Comparison of ENCODE assay signal across 15 cellular contexts in the genomic region with DNA sequence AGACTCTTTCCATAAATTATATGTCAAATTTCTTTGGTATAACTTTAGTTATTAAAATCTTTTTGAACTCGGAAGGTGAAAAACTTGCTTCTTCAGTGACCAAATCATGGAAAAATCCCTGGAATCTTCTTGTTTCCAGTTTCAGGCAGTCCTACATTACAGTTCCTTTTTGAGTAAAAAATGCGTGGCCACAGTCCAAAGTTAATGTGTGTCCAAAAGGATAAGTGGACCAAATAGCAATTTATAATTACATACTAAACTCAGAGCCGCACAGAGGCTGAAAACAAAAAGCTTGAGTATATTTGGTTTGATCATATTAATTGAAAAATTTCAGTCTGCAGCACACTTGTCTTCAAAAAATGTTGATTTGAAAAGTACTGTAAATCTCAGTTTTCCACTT. TPM values are rescaled to one million over a fixed set of nuclear protein-coding genes. Genes with fewer than 3 reads are reported as not detected.
A peak's percentile ranks its signal among the peaks of the same experiment; 100 is the strongest.
DNase-seq lines count a peak whose midpoint lies in the region; TF ChIP-seq lines count a peak whose summit lies in the region.
"Had no signal": no experiment of that assay in that cellular context is flagged by ENCODE, and none has a peak within 500 bp of the region (broad histone marks: within the 10 kb centered on the region; RNA-seq: fewer than 3 reads in every experiment).

No MANE protein-coding gene starts in this region.

- H3K27me3 ChIP-seq in subcutaneous abdominal adipose tissue (ENCODE audit: control insufficient read depth in 5 of 5, insufficient read depth in 4 of 5, low read length in 5 of 5) (no peaks in the 10 kb centered on the region), adrenal gland (no peaks in the 10 kb centered on the region), dorsolateral prefrontal cortex (no peaks in the 10 kb centered on the region)

- H3K4me1 Mint-ChIP-seq in HFFc6 (ENCODE audit: low read depth): peaks cover 26% of the 10 kb centered on the region
- H3K4me1 Mint-ChIP-seq in chondrocyte (ENCODE audit: low read depth): peaks cover 52% of the 10 kb centered on the region
- peaks cover 3% of the 10 kb centered on the region for H3K4me1 Mint-ChIP-seq in activated T-cell treated with anti-CD3 and anti-CD28 coated beads, Interleukin-2, amount 50 U/mL, for 24 hours (ENCODE audit: low read depth)
- H3K4me1 Mint-ChIP-seq: activated CD4-positive, alpha-beta T cell treated with anti-CD3 and anti-CD28 coated beads, Interleukin-2, amount 10 ng/mL, durations not matched to agents 24 days and 14 days; IgD-negative memory B cell had no signal

- TF ChIP-seq POLR2A in adrenal gland (IDR thresholded peaks at IDR 0.05): no peak

- H3K9me3 ChIP-seq in subcutaneous abdominal adipose tissue (ENCODE audit: control insufficient read depth in 5 of 5, low read length in 5 of 5): no peaks in the 10 kb centered on the region
- H3K9me3 ChIP-seq in adrenal gland (replicated peaks in 1 of 3): no peaks in the 10 kb centered on the region

- intact Hi-C loops in adrenal gland (cut with DNase I) (no loop called here), dorsolateral prefrontal cortex (cut with DNase I) (no loop called here)

- WGBS in adrenal gland, 4 donors: 62 to 75% (median 65%) methylated on average over 3 of the region's 3 CpGs

- H3K4me3 ChIP-seq in subcutaneous abdominal adipose tissue (ENCODE audit: low read depth in 1 of 5, low read length in 5 of 5) (no peak overlapping the region), adrenal gland (no peak overlapping the region), dorsolateral prefrontal cortex (no peak overlapping the region)

- H3K9me3 Mint-ChIP-seq in HFFc6 (no peaks in the 10 kb centered on the region), chondrocyte (ENCODE audit: low read depth) (no peaks in the 10 kb centered on the region)
- H3K9me3 Mint-ChIP-seq in activated T-cell treated with anti-CD3 and anti-CD28 coated beads, Interleukin-2, amount 50 U/mL, for 24 hours: no peaks in the 10 kb centered on the region
- H3K9me3 Mint-ChIP-seq: activated CD4-positive, alpha-beta T cell treated with anti-CD3 and anti-CD28 coated beads, Interleukin-2, amount 10 ng/mL, durations not matched to agents 24 days and 14 days; activated T-helper 1 cell treated with anti-CD3 and anti-CD28 coated beads, Interleukin-12 subunit alpha, Interleukin-12 subunit beta, Interleukin-2, Interleukin-4 antibody, amounts not matched to agents 30 ng/mL and 10 ng/mL and 1 ng/mL, durations not matched to agents 14 hours and 24 hours and 36 hours; IgD-negative memory B cell; stimulated activated naive CD8-positive, alpha-beta T cell treated with anti-CD3 and anti-CD28 coated beads, Interleukin-15, Interleukin-2, amounts not matched to agents 100 ng/mL and 50 ng/mL, for 24 hours had no signal

- no peak overlapping the region for H3K9ac ChIP-seq in subcutaneous abdominal adipose tissue (ENCODE audit: low read length in 5 of 5)

- H3K36me3 Mint-ChIP-seq in HFFc6 (ENCODE audit: low read depth) (no peaks in the 10 kb centered on the region), chondrocyte (ENCODE audit: low read depth) (peaks cover 3% of the 10 kb centered on the region)
- no peaks in the 10 kb centered on the region for H3K36me3 Mint-ChIP-seq in activated T-cell treated with anti-CD3 and anti-CD28 coated beads, Interleukin-2, amount 50 U/mL, for 24 hours (ENCODE audit: low read depth)
- H3K36me3 Mint-ChIP-seq: IgD-negative memory B cell had no signal

- DNase-seq in HFFc6 (peak; percentile 66), chondrocyte (ENCODE audit: low spot score) (no peak), kidney tubule cell (ENCODE audit: low spot score) (peak; percentile 83), adrenal gland (no peak), dorsolateral prefrontal cortex (no peak)
- no peak for DNase-seq in activated CD8-positive, alpha-beta memory T cell treated with anti-CD3 and anti-CD28 coated beads for 24 hours
- no peak for DNase-seq in activated T-cell treated with anti-CD3 and anti-CD28 coated beads, Interleukin-2, amount 50 U/mL, for 24 hours
- DNase-seq: activated CD4-positive, alpha-beta T cell treated with anti-CD3 and anti-CD28 coated beads, Interleukin-2, amount 10 ng/mL, durations not matched to agents 24 days and 14 days; Calu3; NCI-H510A treated with DMSO at 0.1 percent for 48 hours; retina had no signal

- peaks cover 0 to 11% (median 4%) of the 10 kb centered on the region in 5 donors for H3K36me3 ChIP-seq in subcutaneous abdominal adipose tissue (ENCODE audit: control insufficient read depth in 5 of 5, insufficient read depth in 5 of 5, low read length in 5 of 5)
- H3K36me3 ChIP-seq in adrenal gland (replicated peaks in 1 of 2): no peaks in the 10 kb centered on the region

- TF ChIP-seq CTCF in HFFc6 (IDR thresholded peaks at IDR 0.05) (no peak), chondrocyte (IDR thresholded peaks at IDR 0.05) (no peak), adrenal gland (IDR thresholded peaks at IDR 0.05) (no peak), dorsolateral prefrontal cortex (IDR thresholded peaks at IDR 0.05 in 54 of 56, conservative IDR thresholded peaks at IDR 0.05 in 2 of 56; ENCODE audit: low read depth in 1 of 56, partially characterized antibody in 56 of 56) (no peak)

- peaks cover 0 to 19% (median 8%) of the 10 kb centered on the region in 5 donors for H3K4me1 ChIP-seq in subcutaneous abdominal adipose tissue (ENCODE audit: control insufficient read depth in 5 of 5, insufficient read depth in 5 of 5, low read length in 5 of 5)
- no peaks in the 10 kb centered on the region for H3K4me1 ChIP-seq in adrenal gland (replicated peaks in 1 of 2)

- H3K27ac ChIP-seq in subcutaneous abdominal adipose tissue (ENCODE audit: low read depth, low read length) (peak overlapping the region; percentile 54), adrenal gland (peak overlapping the region in 1 of 5 donors; percentile 45), dorsolateral prefrontal cortex (no peak overlapping the region)

- H3K27me3 Mint-ChIP-seq in HFFc6 (ENCODE audit: insufficient read depth): no peaks in the 10 kb centered on the region
- H3K27me3 Mint-ChIP-seq in chondrocyte (ENCODE audit: low read depth): no peaks in the 10 kb centered on the region
- no peaks in the 10 kb centered on the region for H3K27me3 Mint-ChIP-seq in activated T-cell treated with anti-CD3 and anti-CD28 coated beads, Interleukin-2, amount 50 U/mL, for 24 hours
- H3K27me3 Mint-ChIP-seq: activated CD4-positive, alpha-beta T cell treated with anti-CD3 and anti-CD28 coated beads, Interleukin-2, amount 10 ng/mL, durations not matched to agents 24 days and 14 days had no signal

- H3K4me3 Mint-ChIP-seq in HFFc6 (no peak overlapping the region), chondrocyte (ENCODE audit: unreplicated experiment) (no peak overlapping the region)
- H3K4me3 Mint-ChIP-seq in activated T-cell treated with anti-CD3 and anti-CD28 coated beads, Interleukin-2, amount 50 U/mL, for 24 hours: no peak overlapping the region
- H3K4me3 Mint-ChIP-seq: activated CD4-positive, alpha-beta T cell treated with anti-CD3 and anti-CD28 coated beads, Interleukin-2, amount 10 ng/mL, durations not matched to agents 24 days and 14 days; activated T-helper 1 cell treated with anti-CD3 and anti-CD28 coated beads, Interleukin-12 subunit alpha, Interleukin-12 subunit beta, Interleukin-2, Interleukin-4 antibody, amounts not matched to agents 30 ng/mL and 10 ng/mL and 1 ng/mL, durations not matched to agents 14 hours and 24 hours and 36 hours; IgD-negative memory B cell; stimulated activated naive CD8-positive, alpha-beta T cell treated with anti-CD3 and anti-CD28 coated beads, Interleukin-15, Interleukin-2, amounts not matched to agents 100 ng/mL and 50 ng/mL, for 24 hours had no signal

- H3K27ac Mint-ChIP-seq in HFFc6 (peak overlapping the region; percentile 29; the same call in 1 of the 2 replicates), chondrocyte (ENCODE audit: unreplicated experiment) (peak overlapping the region; percentile 79)
- H3K27ac Mint-ChIP-seq in activated T-cell treated with anti-CD3 and anti-CD28 coated beads, Interleukin-2, amount 50 U/mL, for 24 hours: no peak overlapping the region
- H3K27ac Mint-ChIP-seq: activated CD4-positive, alpha-beta T cell treated with anti-CD3 and anti-CD28 coated beads, Interleukin-2, amount 10 ng/mL, durations not matched to agents 24 days and 14 days; activated T-helper 1 cell treated with anti-CD3 and anti-CD28 coated beads, Interleukin-12 subunit alpha, Interleukin-12 subunit beta, Interleukin-2, Interleukin-4 antibody, amounts not matched to agents 30 ng/mL and 10 ng/mL and 1 ng/mL, durations not matched to agents 14 hours and 24 hours and 36 hours; IgD-negative memory B cell; stimulated activated naive CD8-positive, alpha-beta T cell treated with anti-CD3 and anti-CD28 coated beads, Interleukin-15, Interleukin-2, amounts not matched to agents 100 ng/mL and 50 ng/mL, for 24 hours had no signal

RNA-seq across cellular contexts. Expression of a gene that starts 28.4 kb away (rescaled TPM):
- 10 to 100 TPM in 3 of 6 experiments, 1 to 10 TPM in 3; 8.4 to 12.3 (median 10.0) TPM for total RNA-seq in HFFc6 (2021; fragmentation: NEBNext Ultra II Directional; extraction: Animal tissue kit (Norgen Biotek cat#: 25700))
- 10.8 to 16.9 TPM (median 11.1 TPM) in 3 replicates for total RNA-seq in chondrocyte
- 10 to 100 TPM; 16.9 to 50.0 (median 30.5) TPM for total RNA-seq in adrenal gland
- 10 to 100 TPM; 22.0 to 61.3 (median 23.3) TPM for polyA plus RNA-seq in adrenal gland
- 10 to 100 TPM; 20.6 to 59.5 (median 40.1) TPM for total RNA-seq in dorsolateral prefrontal cortex

Comparison
In these comparisons a context has a peak if more than half of its experiments do, and no peak if none do; other contexts are left out.
1. DNase-seq: peak in HFFc6 (single experiment) and kidney tubule cell (single experiment); none in chondrocyte (single experiment), adrenal gland (0 of 7), dorsolateral prefrontal cortex (0 of 10), activated CD8-positive, alpha-beta memory T cell treated with anti-CD3 and anti-CD28 coated beads for 24 hours (single experiment) and activated T-cell treated with anti-CD3 and anti-CD28 coated beads, Interleukin-2, amount 50 U/mL, for 24 hours (single experiment).